Comparison of ENCODE assay signal across 1 cellular context in the genomic region with DNA sequence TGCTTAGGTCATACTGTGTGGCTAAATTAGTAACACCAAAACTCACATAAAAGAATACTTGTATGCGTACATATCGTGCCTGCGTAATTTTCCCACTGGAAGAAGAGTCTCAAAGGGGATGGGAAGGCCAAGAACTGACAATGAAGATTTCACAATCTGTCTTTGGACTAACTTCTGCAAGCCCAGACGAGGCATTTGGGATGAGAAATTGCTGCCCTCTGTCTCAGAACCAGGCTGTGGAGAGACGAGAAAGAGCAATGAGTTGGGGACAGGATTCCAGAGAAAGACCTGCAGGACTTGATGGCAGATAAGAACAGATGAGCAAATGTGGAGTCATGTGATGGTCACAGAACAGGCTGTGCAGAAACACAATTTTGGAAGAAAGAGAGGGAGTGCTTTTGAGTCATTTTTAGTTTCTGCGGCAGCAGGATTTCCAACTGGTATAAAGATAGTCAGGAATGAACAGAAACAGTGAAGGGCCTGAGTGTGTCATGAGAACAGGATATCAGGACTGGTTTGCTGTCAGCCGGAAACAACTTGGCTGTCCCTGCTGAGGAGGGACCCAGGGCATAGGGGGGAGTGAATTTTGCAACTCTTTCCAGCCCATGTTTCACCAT.
TF ChIP-seq lines count a peak whose summit lies in the region.

No MANE protein-coding gene starts in this region.

TF ChIP-seq in GM23338, 12 proteins besides CTCF, POLR2A, EP300 and RAD21 (continued from another document):
- TF ChIP-seq, protein P1, sequence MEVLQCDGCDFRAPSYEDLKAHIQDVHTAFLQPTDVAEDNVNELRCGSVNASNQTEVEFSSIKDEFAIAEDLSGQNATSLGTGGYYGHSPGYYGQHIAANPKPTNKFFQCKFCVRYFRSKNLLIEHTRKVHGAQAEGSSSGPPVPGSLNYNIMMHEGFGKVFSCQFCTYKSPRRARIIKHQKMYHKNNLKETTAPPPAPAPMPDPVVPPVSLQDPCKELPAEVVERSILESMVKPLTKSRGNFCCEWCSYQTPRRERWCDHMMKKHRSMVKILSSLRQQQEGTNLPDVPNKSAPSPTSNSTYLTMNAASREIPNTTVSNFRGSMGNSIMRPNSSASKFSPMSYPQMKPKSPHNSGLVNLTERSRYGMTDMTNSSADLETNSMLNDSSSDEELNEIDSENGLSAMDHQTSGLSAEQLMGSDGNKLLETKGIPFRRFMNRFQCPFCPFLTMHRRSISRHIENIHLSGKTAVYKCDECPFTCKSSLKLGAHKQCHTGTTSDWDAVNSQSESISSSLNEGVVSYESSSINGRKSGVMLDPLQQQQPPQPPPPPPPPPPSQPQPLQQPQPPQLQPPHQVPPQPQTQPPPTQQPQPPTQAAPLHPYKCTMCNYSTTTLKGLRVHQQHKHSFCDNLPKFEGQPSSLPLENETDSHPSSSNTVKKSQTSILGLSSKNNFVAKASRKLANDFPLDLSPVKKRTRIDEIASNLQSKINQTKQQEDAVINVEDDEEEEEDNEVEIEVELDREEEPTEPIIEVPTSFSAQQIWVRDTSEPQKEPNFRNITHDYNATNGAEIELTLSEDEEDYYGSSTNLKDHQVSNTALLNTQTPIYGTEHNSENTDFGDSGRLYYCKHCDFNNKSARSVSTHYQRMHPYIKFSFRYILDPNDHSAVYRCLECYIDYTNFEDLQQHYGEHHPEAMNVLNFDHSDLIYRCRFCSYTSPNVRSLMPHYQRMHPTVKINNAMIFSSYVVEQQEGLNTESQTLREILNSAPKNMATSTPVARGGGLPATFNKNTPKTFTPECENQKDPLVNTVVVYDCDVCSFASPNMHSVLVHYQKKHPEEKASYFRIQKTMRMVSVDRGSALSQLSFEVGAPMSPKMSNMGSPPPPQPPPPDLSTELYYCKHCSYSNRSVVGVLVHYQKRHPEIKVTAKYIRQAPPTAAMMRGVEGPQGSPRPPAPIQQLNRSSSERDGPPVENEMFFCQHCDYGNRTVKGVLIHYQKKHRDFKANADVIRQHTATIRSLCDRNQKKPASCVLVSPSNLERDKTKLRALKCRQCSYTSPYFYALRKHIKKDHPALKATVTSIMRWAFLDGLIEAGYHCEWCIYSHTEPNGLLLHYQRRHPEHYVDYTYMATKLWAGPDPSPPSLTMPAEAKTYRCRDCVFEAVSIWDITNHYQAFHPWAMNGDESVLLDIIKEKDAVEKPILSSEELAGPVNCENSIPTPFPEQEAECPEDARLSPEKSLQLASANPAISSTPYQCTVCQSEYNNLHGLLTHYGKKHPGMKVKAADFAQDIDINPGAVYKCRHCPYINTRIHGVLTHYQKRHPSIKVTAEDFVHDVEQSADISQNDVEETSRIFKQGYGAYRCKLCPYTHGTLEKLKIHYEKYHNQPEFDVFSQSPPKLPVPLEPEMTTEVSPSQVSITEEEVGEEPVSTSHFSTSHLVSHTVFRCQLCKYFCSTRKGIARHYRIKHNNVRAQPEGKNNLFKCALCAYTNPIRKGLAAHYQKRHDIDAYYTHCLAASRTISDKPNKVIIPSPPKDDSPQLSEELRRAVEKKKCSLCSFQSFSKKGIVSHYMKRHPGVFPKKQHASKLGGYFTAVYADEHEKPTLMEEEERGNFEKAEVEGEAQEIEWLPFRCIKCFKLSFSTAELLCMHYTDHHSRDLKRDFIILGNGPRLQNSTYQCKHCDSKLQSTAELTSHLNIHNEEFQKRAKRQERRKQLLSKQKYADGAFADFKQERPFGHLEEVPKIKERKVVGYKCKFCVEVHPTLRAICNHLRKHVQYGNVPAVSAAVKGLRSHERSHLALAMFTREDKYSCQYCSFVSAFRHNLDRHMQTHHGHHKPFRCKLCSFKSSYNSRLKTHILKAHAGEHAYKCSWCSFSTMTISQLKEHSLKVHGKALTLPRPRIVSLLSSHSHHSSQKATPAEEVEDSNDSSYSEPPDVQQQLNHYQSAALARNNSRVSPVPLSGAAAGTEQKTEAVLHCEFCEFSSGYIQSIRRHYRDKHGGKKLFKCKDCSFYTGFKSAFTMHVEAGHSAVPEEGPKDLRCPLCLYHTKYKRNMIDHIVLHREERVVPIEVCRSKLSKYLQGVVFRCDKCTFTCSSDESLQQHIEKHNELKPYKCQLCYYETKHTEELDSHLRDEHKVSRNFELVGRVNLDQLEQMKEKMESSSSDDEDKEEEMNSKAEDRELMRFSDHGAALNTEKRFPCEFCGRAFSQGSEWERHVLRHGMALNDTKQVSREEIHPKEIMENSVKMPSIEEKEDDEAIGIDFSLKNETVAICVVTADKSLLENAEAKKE (CRISPR knock-in tag; IDR thresholded peaks at IDR 0.05) = no peak
- TF ChIP-seq, protein P2, sequence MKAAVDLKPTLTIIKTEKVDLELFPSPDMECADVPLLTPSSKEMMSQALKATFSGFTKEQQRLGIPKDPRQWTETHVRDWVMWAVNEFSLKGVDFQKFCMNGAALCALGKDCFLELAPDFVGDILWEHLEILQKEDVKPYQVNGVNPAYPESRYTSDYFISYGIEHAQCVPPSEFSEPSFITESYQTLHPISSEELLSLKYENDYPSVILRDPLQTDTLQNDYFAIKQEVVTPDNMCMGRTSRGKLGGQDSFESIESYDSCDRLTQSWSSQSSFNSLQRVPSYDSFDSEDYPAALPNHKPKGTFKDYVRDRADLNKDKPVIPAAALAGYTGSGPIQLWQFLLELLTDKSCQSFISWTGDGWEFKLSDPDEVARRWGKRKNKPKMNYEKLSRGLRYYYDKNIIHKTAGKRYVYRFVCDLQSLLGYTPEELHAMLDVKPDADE (IDR thresholded peaks at IDR 0.05) = no peak
- TF ChIP-seq JUNB (IDR thresholded peaks at IDR 0.05; ENCODE audit: unreplicated experiment) (no peak), ZNF331 (CRISPR knock-in tag; IDR thresholded peaks at IDR 0.05; ENCODE audit: low read depth) (no peak), EZH2 (IDR thresholded peaks at IDR 0.05; ENCODE audit: low read depth, unreplicated experiment) (no peak)
